Comparison of ENCODE assay signal across 9 cellular contexts in genomic region chr6:106702451-106703110, GRCh38.
A peak's percentile ranks its signal among the peaks of the same experiment; 100 is the strongest.
DNase-seq lines count a peak whose midpoint lies in the region; ATAC-seq and TF ChIP-seq lines count a peak whose summit lies in the region.
"Had no signal": no experiment of that assay in that cellular context is flagged by ENCODE, and none has a peak within 500 bp of the region (broad histone marks: within the 10 kb centered on the region; RNA-seq: fewer than 3 reads in every experiment).

No MANE protein-coding gene starts in this region.

- peak overlapping the region; percentile 94 for H3K27ac Mint-ChIP-seq in stimulated activated naive B cell treated with anti-CD40 and anti-IgM and Interleukin-4, amounts not matched to agents 10 μg/mL and 1 μg/mL and 100 μg/mL, for 72 hours

- H3K4me1 ChIP-seq in BE2C (peaks cover 7% of the 10 kb centered on the region; the same call in 1 of the 2 replicates), OCI-LY3 (ENCODE audit: low read length) (peaks cover 26% of the 10 kb centered on the region), SJCRH30 (no peaks in the 10 kb centered on the region)

- H3K36me3 ChIP-seq in BE2C (no peaks in the 10 kb centered on the region), OCI-LY3 (replicated peaks; ENCODE audit: low read depth, low read length) (peaks cover 5% of the 10 kb centered on the region), SJCRH30 (no peaks in the 10 kb centered on the region)

- H3K9ac ChIP-seq in OCI-LY3 (ENCODE audit: low read length), result peak overlapping the region; percentile 40

- peaks cover 6% of the 10 kb centered on the region; the same call in 1 of the 2 replicates for H3K9me3 ChIP-seq in BE2C
- peaks cover 39% of the 10 kb centered on the region; the same call in 1 of the 2 replicates for H3K9me3 ChIP-seq in OCI-LY3 (ENCODE audit: insufficient read depth, low read length)
- H3K9me3 ChIP-seq in SJCRH30 (replicated peaks), result no peaks in the 10 kb centered on the region; the same call in 1 of the 2 replicates

- peak overlapping the region; percentile 89 for H3K27ac ChIP-seq in OCI-LY3 (ENCODE audit: low read length)
- no peak overlapping the region for H3K27ac ChIP-seq in SJCRH30
- H3K27ac ChIP-seq: C4-2B had no signal

- H3K27me3 Mint-ChIP-seq in stimulated activated naive B cell treated with anti-CD40 and anti-IgM and Interleukin-4, amounts not matched to agents 10 μg/mL and 1 μg/mL and 100 μg/mL, for 72 hours, result no peaks in the 10 kb centered on the region

- peaks cover 6 to 10% of the 10 kb centered on the region in 2 donors for H3K36me3 Mint-ChIP-seq in stimulated activated naive B cell treated with anti-CD40 and anti-IgM and Interleukin-4, amounts not matched to agents 10 μg/mL and 1 μg/mL and 100 μg/mL, for 72 hours

- H2AFZ ChIP-seq in OCI-LY3 (ENCODE audit: low read depth, low read length), result peak overlapping the region; percentile 71; the same call in 1 of the 2 replicates

- peak overlapping the region; percentile 77 to 84 for H3K4me3 Mint-ChIP-seq in stimulated activated naive B cell treated with anti-CD40 and anti-IgM and Interleukin-4, amounts not matched to agents 10 μg/mL and 1 μg/mL and 100 μg/mL, for 72 hours

- no peaks in the 10 kb centered on the region for H3K27me3 ChIP-seq in BE2C
- H3K27me3 ChIP-seq in OCI-LY3 (ENCODE audit: low read depth, low read length), result no peaks in the 10 kb centered on the region
- no peaks in the 10 kb centered on the region; the same call in 1 of the 2 replicates for H3K27me3 ChIP-seq in SJCRH30

- H3K4me1 Mint-ChIP-seq in stimulated activated naive B cell treated with anti-CD40 and anti-IgM and Interleukin-4, amounts not matched to agents 10 μg/mL and 1 μg/mL and 100 μg/mL, for 72 hours, result peaks cover 41 to 75% of the 10 kb centered on the region in 2 donors

- ATAC-seq in GM19395 (IDR thresholded peaks at IDR 0.05; ENCODE audit: unreplicated experiment) (peak; percentile 99), HG03342 (IDR thresholded peaks at IDR 0.05; ENCODE audit: unreplicated experiment) (peak; percentile 95)
- peak; percentile 94 to 97 for ATAC-seq in stimulated activated naive B cell treated with anti-CD40 and anti-IgM and Interleukin-4, amounts not matched to agents 10 μg/mL and 1 μg/mL and 100 μg/mL, for 72 hours (replicated peaks)

- POLR2A ChIA-PET in HEK293T (lab: Yijun Ruan, JAX), result no interaction called here

- CTCF ChIA-PET in HEK293T (lab: Yijun Ruan, JAX), result no interaction called here

- no peak for TF ChIP-seq CTCF in BE2C (IDR thresholded peaks at IDR 0.05; ENCODE audit: low read depth, low read length)
- TF ChIP-seq CTCF in OCI-LY3 (IDR thresholded peaks at IDR 0.05; ENCODE audit: low read depth, low read length), result no peak

- no peaks in the 10 kb centered on the region for H4K20me1 ChIP-seq in OCI-LY3 (ENCODE audit: insufficient read depth, low read length)

- H3K9me3 Mint-ChIP-seq in stimulated activated naive B cell treated with anti-CD40 and anti-IgM and Interleukin-4, amounts not matched to agents 10 μg/mL and 1 μg/mL and 100 μg/mL, for 72 hours, result peaks cover 4 to 7% of the 10 kb centered on the region in 2 donors

- peak overlapping the region; percentile 84 for H3K4me2 ChIP-seq in OCI-LY3 (ENCODE audit: low read length)

- DNase-seq in BE2C (peak; percentile 24), amniotic stem cell (lab: John Stamatoyannopoulos, UW) (no peak), HEK293T (ENCODE audit: extremely low spot score) (no peak), SJCRH30 (no peak)
- peak; percentile 49 for DNase-seq in stimulated activated naive B cell treated with anti-CD40 and anti-IgM and Interleukin-4, amounts not matched to agents 10 μg/mL and 1 μg/mL and 100 μg/mL, for 72 hours

- no peaks in the 10 kb centered on the region for H3K79me2 ChIP-seq in OCI-LY3 (ENCODE audit: low read length)

- peak overlapping the region; percentile 29 for H3K4me3 ChIP-seq in BE2C (ENCODE audit: low read depth, low read length)
- H3K4me3 ChIP-seq in OCI-LY3 (ENCODE audit: low read length), result peak overlapping the region; percentile 68
- no peak overlapping the region for H3K4me3 ChIP-seq in SJCRH30

TF ChIP-seq in HEK293T, 16 proteins besides CTCF, POLR2A, EP300 and RAD21:
- TF ChIP-seq NFRKB (IDR thresholded peaks at IDR 0.05) (no peak), TARDBP (IDR thresholded peaks at IDR 0.05) (no peak), FOXM1 (IDR thresholded peaks at IDR 0.05; ENCODE audit: borderline replicate concordance) (no peak), FOXA1 (IDR thresholded peaks at IDR 0.05) (no peak), L3MBTL2 (conservative IDR thresholded peaks at IDR 0.05) (no peak), ARNT (IDR thresholded peaks at IDR 0.05) (no peak), LEF1 (IDR thresholded peaks at IDR 0.05; ENCODE audit: borderline replicate concordance) (no peak), SUZ12 (IDR thresholded peaks at IDR 0.05) (no peak), ELF4 (IDR thresholded peaks at IDR 0.05) (no peak)

Comparison
In these comparisons a context has a peak if more than half of its experiments do, and no peak if none do; other contexts are left out.
1. DNase-seq: peak in BE2C (single experiment) and stimulated activated naive B cell treated with anti-CD40 and anti-IgM and Interleukin-4, amounts not matched to agents 10 μg/mL and 1 μg/mL and 100 μg/mL, for 72 hours (single experiment); none in amniotic stem cell (single experiment), HEK293T (single experiment) and SJCRH30 (0 of 2).
2. Peak in every context shown above with its lines, with median percentiles within 50 percentile points of each other: ATAC-seq.